ENCODE assay signal across 9 cellular contexts in genomic region chr2:174606336-174606735, GRCh38. TPM values are rescaled to one million over a fixed set of nuclear protein-coding genes. Genes with fewer than 3 reads are reported as not detected.
DNase-seq lines count a peak whose midpoint lies in the region; ATAC-seq, FAIRE-seq and TF ChIP-seq lines count a peak whose summit lies in the region.
"Had no signal": no experiment of that assay in that cellular context is flagged by ENCODE, and none has a peak within 500 bp of the region (broad histone marks: within the 10 kb centered on the region; RNA-seq: fewer than 3 reads in every experiment).

No MANE protein-coding gene starts in this region.

- H3K4ac ChIP-seq in mesenchymal stem cell (ENCODE audit: low read depth in 1 of 2, low read length in 2 of 2): no peak overlapping the region

- H2AK5ac ChIP-seq in mesenchymal stem cell (ENCODE audit: low read length, severe bottlenecking): no peak overlapping the region

- H4K91ac ChIP-seq in mesenchymal stem cell (ENCODE audit: low read length): no peak overlapping the region

- WGBS in mesenchymal stem cell: 21% methylated on average over 3 of the region's 3 CpGs

- H3K4me3 Mint-ChIP-seq in activated naive CD4-positive, alpha-beta T cell treated with anti-CD3 and anti-CD28 coated beads, Interleukin-2, amount 10 ng/mL, durations not matched to agents 7 days and 5 days: no peak overlapping the region

- peak; percentile 31 for ATAC-seq in HG03460 (IDR thresholded peaks at IDR 0.05; ENCODE audit: unreplicated experiment)

- H3K36me3 Mint-ChIP-seq in activated naive CD4-positive, alpha-beta T cell treated with anti-CD3 and anti-CD28 coated beads, Interleukin-2, amount 10 ng/mL, durations not matched to agents 7 days and 5 days: peaks cover 70% of the 10 kb centered on the region

- H3K4me1 Mint-ChIP-seq in activated naive CD4-positive, alpha-beta T cell treated with anti-CD3 and anti-CD28 coated beads, Interleukin-2, amount 10 ng/mL, durations not matched to agents 7 days and 5 days: peaks cover 91% of the 10 kb centered on the region

- H3K14ac ChIP-seq in mesenchymal stem cell (ENCODE audit: low read length in 2 of 2): no peak overlapping the region

- no peak overlapping the region for H2BK5ac ChIP-seq in mesenchymal stem cell (ENCODE audit: low read depth, low read length, poor library complexity, severe bottlenecking)

- H3K23ac ChIP-seq in mesenchymal stem cell (ENCODE audit: low read length in 2 of 2): no peak overlapping the region

- TF ChIP-seq CTCF in D721Med (IDR thresholded peaks at IDR 0.05; ENCODE audit: insufficient read depth, missing control alignments): no peak

- H3K9me3 Mint-ChIP-seq in activated naive CD4-positive, alpha-beta T cell treated with anti-CD3 and anti-CD28 coated beads, Interleukin-2, amount 10 ng/mL, durations not matched to agents 7 days and 5 days: no peaks in the 10 kb centered on the region

- peak overlapping the region; percentile 66 for H3K9ac ChIP-seq in mesenchymal stem cell (ENCODE audit: low read length)

- no peak overlapping the region for H2BK12ac ChIP-seq in mesenchymal stem cell (ENCODE audit: low read length in 2 of 2)

- no peak overlapping the region for H3K4me2 ChIP-seq in mesenchymal stem cell (ENCODE audit: low read length, poor library complexity, severe bottlenecking)

- no peak overlapping the region for H3K18ac ChIP-seq in mesenchymal stem cell (ENCODE audit: low read depth in 1 of 2, low read length in 2 of 2)

- no peaks in the 10 kb centered on the region for H3K27me3 ChIP-seq in mesenchymal stem cell (ENCODE audit: control insufficient read depth in 1 of 2, insufficient read depth in 1 of 2, low read length in 2 of 2)

- no peak overlapping the region for H3K4me3 ChIP-seq in mesenchymal stem cell (ENCODE audit: insufficient read depth in 1 of 2, low read depth in 1 of 2, low read length in 2 of 2)

- no peak overlapping the region for H2AFZ ChIP-seq in mesenchymal stem cell (ENCODE audit: low read depth, low read length)

- peaks cover 15% of the 10 kb centered on the region for H3K79me1 ChIP-seq in mesenchymal stem cell (replicated peaks; ENCODE audit: low read length, poor library complexity, severe bottlenecking)

- H4K8ac ChIP-seq in mesenchymal stem cell (ENCODE audit: low read length): no peak overlapping the region

- H2BK15ac ChIP-seq in mesenchymal stem cell (ENCODE audit: low read depth, poor library complexity, severe bottlenecking): no peak overlapping the region

- peaks cover 4% of the 10 kb centered on the region for H3K4me1 ChIP-seq in mesenchymal stem cell (ENCODE audit: control insufficient read depth, insufficient read depth, low read depth, low read length)

- H3K36me3 ChIP-seq in mesenchymal stem cell (ENCODE audit: control insufficient read depth in 1 of 2, insufficient read depth in 2 of 2, low read depth in 1 of 2, low read length in 2 of 2): peaks cover 0 to 3% of the 10 kb centered on the region in 2 experiments

- no peak for FAIRE-seq in D721Med (lab: Jason Lieb, UNC)
- FAIRE-seq: colon had no signal

- DNase-seq in DMS53 (lab: John Stamatoyannopoulos, UW): peak; percentile 90
- DNase-seq in activated naive CD4-positive, alpha-beta T cell treated with anti-CD3 and anti-CD28 coated beads, Interleukin-2, amount 10 ng/mL, durations not matched to agents 7 days and 5 days: no peak
- DNase-seq in mesenchymal stem cell: peak; percentile 92
- DNase-seq in D721Med (ENCODE audit: insufficient read length, low spot score): no peak
- no peak for DNase-seq in NCI-H1092 treated with DMSO at 0.1 percent for 48 hours (lab: John Stamatoyannopoulos, UW)
- DNase-seq in CD1c-positive myeloid dendritic cell (ENCODE audit: extremely low spot score): no peak
- DNase-seq in SW 1271 (lab: John Stamatoyannopoulos, UW): no peak

- CTCF ChIA-PET in activated naive CD4-positive, alpha-beta T cell treated with anti-CD3 and anti-CD28 coated beads, Interleukin-2, amount 10 ng/mL, durations not matched to agents 7 days and 5 days (lab: Charles Lee): interaction anchor here (1.0 to 24.2 kb wide), 8 partner anchors 27 to 166 kb away, joined by 3 to 272 read pairs (median 6); no protein-coding TSS in a partner anchor

- H3K27ac Mint-ChIP-seq in activated naive CD4-positive, alpha-beta T cell treated with anti-CD3 and anti-CD28 coated beads, Interleukin-2, amount 10 ng/mL, durations not matched to agents 7 days and 5 days: peak overlapping the region; percentile 82

- H2BK120ac ChIP-seq in mesenchymal stem cell (ENCODE audit: low read depth, low read length): no peak overlapping the region

- no peak overlapping the region for H3K27ac ChIP-seq in mesenchymal stem cell (ENCODE audit: low read length, poor library complexity, severe bottlenecking)

- H3K9me3 ChIP-seq in mesenchymal stem cell (ENCODE audit: control insufficient read depth, low read length): no peaks in the 10 kb centered on the region

- H3K27me3 Mint-ChIP-seq in activated naive CD4-positive, alpha-beta T cell treated with anti-CD3 and anti-CD28 coated beads, Interleukin-2, amount 10 ng/mL, durations not matched to agents 7 days and 5 days: no peaks in the 10 kb centered on the region

RNA-seq across cellular contexts. Expression of gene WIPF1, which starts 8.7 kb away (rescaled TPM):
- polyA plus RNA-seq in mesenchymal stem cell (2013, experiment 1 of 2): 52.6 TPM
- 53.6 TPM for polyA plus RNA-seq in mesenchymal stem cell (2013, experiment 2 of 2)

Comparison
In these comparisons a context has a peak if more than half of its experiments do, and no peak if none do; other contexts are left out.
1. DNase-seq: peak in DMS53 (single experiment) and mesenchymal stem cell (single experiment); none in activated naive CD4-positive, alpha-beta T cell treated with anti-CD3 and anti-CD28 coated beads, Interleukin-2, amount 10 ng/mL, durations not matched to agents 7 days and 5 days (single experiment), D721Med (single experiment), NCI-H1092 treated with DMSO at 0.1 percent for 48 hours (single experiment), CD1c-positive myeloid dendritic cell (single experiment) and SW 1271 (0 of 2).